Comparison of ENCODE assay signal across 16 cellular contexts in genomic region chr13:103815619-103816018, GRCh38.
"Had no signal": no experiment of that assay in that cellular context is flagged by ENCODE, and none has a peak within 500 bp of the region (broad histone marks: within the 10 kb centered on the region; RNA-seq: fewer than 3 reads in every experiment).

No MANE protein-coding gene starts in this region.

- H3K27ac Mint-ChIP-seq: activated naive CD8-positive, alpha-beta T cell treated with anti-CD3 and anti-CD28 coated beads, Interleukin-2, amount 10 ng/mL, durations not matched to agents 7 days and 5 days; naive thymus-derived CD8-positive, alpha-beta T cell; stimulated activated naive B cell treated with anti-CD40 and anti-IgM and Interleukin-4, amounts not matched to agents 10 μg/mL and 1 μg/mL and 100 μg/mL, for 72 hours had no signal

- H3K4me1 ChIP-seq: heart left ventricle, tibial nerve, uterus had no signal

- H3K9me3 ChIP-seq: tibial nerve, uterus had no signal

- ATAC-seq: left colon; naive thymus-derived CD8-positive, alpha-beta T cell; stimulated activated naive B cell treated with anti-CD40 and anti-IgM and Interleukin-4, amounts not matched to agents 10 μg/mL and 1 μg/mL and 100 μg/mL, for 72 hours had no signal

- DNase-seq: activated CD4-positive, CD25-positive, alpha-beta regulatory T cell treated with anti-CD3 and anti-CD28 coated beads, Interleukin-2, amount 50 U/mL, for 72 hours; activated naive CD4-positive, alpha-beta T cell; activated naive CD8-positive, alpha-beta T cell treated with anti-CD3 and anti-CD28 coated beads, Interleukin-2, amount 10 ng/mL, durations not matched to agents 7 days and 5 days; activated T-cell treated with anti-CD3 and anti-CD28 coated beads for 4 hours; anterior cingulate cortex; central memory CD4-positive, alpha-beta T cell; heart left ventricle; left colon; naive thymus-derived CD8-positive, alpha-beta T cell; retina; stimulated activated CD4-positive, alpha-beta T cell treated with anti-CD3 and anti-CD28 coated beads, Interleukin-4, amount 100 ng/mL, for 1 hour; stimulated activated naive B cell treated with anti-CD40 and anti-IgM and Interleukin-4, amounts not matched to agents 10 μg/mL and 1 μg/mL and 100 μg/mL, for 72 hours; uterus had no signal

- H3K27ac ChIP-seq: coronary artery, heart left ventricle, neutrophil, tibial nerve, uterus had no signal

- H3K27me3 Mint-ChIP-seq: activated naive CD8-positive, alpha-beta T cell treated with anti-CD3 and anti-CD28 coated beads, Interleukin-2, amount 10 ng/mL, durations not matched to agents 7 days and 5 days; naive thymus-derived CD8-positive, alpha-beta T cell; stimulated activated naive B cell treated with anti-CD40 and anti-IgM and Interleukin-4, amounts not matched to agents 10 μg/mL and 1 μg/mL and 100 μg/mL, for 72 hours had no signal

- H3K4me1 Mint-ChIP-seq: activated naive CD8-positive, alpha-beta T cell treated with anti-CD3 and anti-CD28 coated beads, Interleukin-2, amount 10 ng/mL, durations not matched to agents 7 days and 5 days; naive thymus-derived CD8-positive, alpha-beta T cell; stimulated activated naive B cell treated with anti-CD40 and anti-IgM and Interleukin-4, amounts not matched to agents 10 μg/mL and 1 μg/mL and 100 μg/mL, for 72 hours had no signal

- H3K4me3 ChIP-seq: coronary artery, heart left ventricle, tibial nerve, uterus had no signal

- H3K27me3 ChIP-seq: heart left ventricle, neutrophil, tibial nerve, uterus had no signal

- H3K36me3 ChIP-seq: heart left ventricle, neutrophil, tibial nerve, uterus had no signal

- H3K4me3 Mint-ChIP-seq: activated naive CD8-positive, alpha-beta T cell treated with anti-CD3 and anti-CD28 coated beads, Interleukin-2, amount 10 ng/mL, durations not matched to agents 7 days and 5 days; stimulated activated naive B cell treated with anti-CD40 and anti-IgM and Interleukin-4, amounts not matched to agents 10 μg/mL and 1 μg/mL and 100 μg/mL, for 72 hours had no signal

- H3K36me3 Mint-ChIP-seq: activated naive CD8-positive, alpha-beta T cell treated with anti-CD3 and anti-CD28 coated beads, Interleukin-2, amount 10 ng/mL, durations not matched to agents 7 days and 5 days; naive thymus-derived CD8-positive, alpha-beta T cell; stimulated activated naive B cell treated with anti-CD40 and anti-IgM and Interleukin-4, amounts not matched to agents 10 μg/mL and 1 μg/mL and 100 μg/mL, for 72 hours had no signal
